ENCODE assay signal across 14 cellular contexts in the genomic region with DNA sequence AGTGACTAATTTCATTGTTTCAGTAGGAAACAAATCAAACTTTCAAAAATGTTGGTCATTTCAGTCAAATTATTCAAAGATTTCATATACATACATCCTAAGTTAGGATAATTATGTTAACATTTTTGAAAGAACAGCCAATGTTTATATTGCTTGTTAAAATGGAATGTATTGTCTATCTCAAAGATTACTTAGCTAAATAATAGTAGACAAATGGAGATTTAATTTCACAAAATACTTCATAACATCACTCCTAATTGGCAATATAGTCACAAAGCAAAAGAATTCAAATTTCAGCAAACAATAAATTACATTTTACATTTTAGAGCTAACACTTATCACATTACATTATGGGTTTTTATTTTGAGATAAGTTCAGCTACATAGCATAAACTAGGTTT. TPM values are rescaled to one million over a fixed set of nuclear protein-coding genes. Genes with fewer than 3 reads are reported as not detected.
A peak's percentile ranks its signal among the peaks of the same experiment; 100 is the strongest.
DNase-seq lines count a peak whose midpoint lies in the region; ATAC-seq, FAIRE-seq and TF ChIP-seq lines count a peak whose summit lies in the region.
"Had no signal": no experiment of that assay in that cellular context is flagged by ENCODE, and none has a peak within 500 bp of the region (broad histone marks: within the 10 kb centered on the region; RNA-seq: fewer than 3 reads in every experiment).

No MANE protein-coding gene starts in this region.

- H4K8ac ChIP-seq in neuronal stem cell (ENCODE audit: low read depth, low read length) = no peak overlapping the region

- H3K9me3 ChIP-seq in endothelial cell of umbilical vein (replicated peaks; ENCODE audit: control insufficient read depth, insufficient read depth, low read length) (no peaks in the 10 kb centered on the region), neuronal stem cell (replicated peaks in 1 of 2; ENCODE audit: control insufficient read depth in 2 of 2, insufficient read depth in 1 of 2, low read depth in 1 of 2, low read length in 2 of 2) (no peaks in the 10 kb centered on the region)
- H3K9me3 ChIP-seq: Caco-2, HAP-1 had no signal

- TF ChIP-seq POLR2A in endothelial cell of umbilical vein (IDR thresholded peaks at IDR 0.05; ENCODE audit: low read depth, low read length) = no peak

- H3K4me2 ChIP-seq in endothelial cell of umbilical vein (ENCODE audit: insufficient read depth, low read length) (no peak overlapping the region), neuronal stem cell (ENCODE audit: insufficient read depth, low read length, poor library complexity, severe bottlenecking) (no peak overlapping the region)

- no peaks in the 10 kb centered on the region for H3K9me1 ChIP-seq in endothelial cell of umbilical vein (replicated peaks; ENCODE audit: control insufficient read depth, extremely low read depth, insufficient read depth, low read length)

- peak; percentile 37 for FAIRE-seq in RCC 7860 (lab: Jason Lieb, UNC)
- FAIRE-seq in endothelial cell of umbilical vein (lab: Jason Lieb, UNC) = no peak
- FAIRE-seq: H1 had no signal

- H3K9ac ChIP-seq in endothelial cell of umbilical vein (replicated peaks; ENCODE audit: extremely low read depth, insufficient read depth, low read length) = no peak overlapping the region
- no peak overlapping the region for H3K9ac ChIP-seq in neuronal stem cell (ENCODE audit: low read depth, low read length, poor library complexity)

- H3K36me3 ChIP-seq in endothelial cell of umbilical vein (ENCODE audit: control insufficient read depth in 2 of 2, extremely low read depth in 1 of 2, insufficient read depth in 2 of 2, low read length in 2 of 2) (no peaks in the 10 kb centered on the region), neuronal stem cell (replicated peaks in 1 of 2; ENCODE audit: control insufficient read depth in 2 of 2, insufficient read depth in 2 of 2, low read length in 2 of 2) (no peaks in the 10 kb centered on the region)
- H3K36me3 ChIP-seq: HAP-1 had no signal

- no TSS peak for BruUV-seq in endothelial cell of umbilical vein (replicated peaks; lab: Mats Ljungman, UMichigan)

- H3K27me3 ChIP-seq in endothelial cell of umbilical vein (ENCODE audit: control insufficient read depth in 2 of 2, insufficient read depth in 2 of 2, low read length in 2 of 2) (no peaks in the 10 kb centered on the region), neuronal stem cell (ENCODE audit: control insufficient read depth in 3 of 3, insufficient read depth in 3 of 3, low read depth in 1 of 3, low read length in 3 of 3) (no peaks in the 10 kb centered on the region)

- H3K4me1 Mint-ChIP-seq in activated naive CD8-positive, alpha-beta T cell treated with anti-CD3 and anti-CD28 coated beads, Interleukin-2, amount 50 U/mL, for 24 hours = peaks cover 12% of the 10 kb centered on the region
- H3K4me1 Mint-ChIP-seq in activated naive CD8-positive, alpha-beta T cell treated with anti-CD3 and anti-CD28 coated beads for 36 hours = peaks cover 11% of the 10 kb centered on the region

- no peaks in the 10 kb centered on the region for H4K20me1 ChIP-seq in endothelial cell of umbilical vein (replicated peaks; ENCODE audit: control insufficient read depth, extremely low read depth, insufficient read depth, low read length)

- dilution Hi-C loops in endothelial cell of umbilical vein (cut with MboI; ENCODE audit: extremely low pct_ligation_motif_present, low sequenced_read_pairs) = no loop called here

- no peak overlapping the region for H3K18ac ChIP-seq in neuronal stem cell (ENCODE audit: low read length)

- H3K4ac ChIP-seq in neuronal stem cell (ENCODE audit: low read length) = no peak overlapping the region

- H3K4me1 ChIP-seq in endothelial cell of umbilical vein (ENCODE audit: control insufficient read depth, extremely low read depth, insufficient read depth, low read length) = peaks cover 5% of the 10 kb centered on the region
- H3K4me1 ChIP-seq in neuronal stem cell (ENCODE audit: control insufficient read depth in 2 of 2, insufficient read depth in 1 of 2, low read depth in 1 of 2, low read length in 2 of 2) = peaks cover 0 to 2% of the 10 kb centered on the region in 2 donors
- H3K4me1 ChIP-seq: Caco-2, HAP-1 had no signal

- H3K27ac ChIP-seq in endothelial cell of umbilical vein (ENCODE audit: insufficient read depth, low read depth, low read length) (no peak overlapping the region), neuronal stem cell (replicated peaks; ENCODE audit: low read length) (no peak overlapping the region)

- TF ChIP-seq CTCF in endothelial cell of umbilical vein (IDR thresholded peaks at IDR 0.05; ENCODE audit: extremely low read depth in 1 of 2, insufficient read depth in 1 of 2, low read depth in 1 of 2, low read length in 2 of 2) = no peak

- H2AK5ac ChIP-seq in neuronal stem cell (ENCODE audit: low read depth, low read length) = no peak overlapping the region

- intact Hi-C loops in endothelial cell of umbilical vein (cut with micrococcal nuclease) = loop anchor here (10.0 kb wide), 1 partner anchor 262 kb away; a partner anchor contains a TSS

- H3K27ac Mint-ChIP-seq in activated naive CD8-positive, alpha-beta T cell treated with anti-CD3 and anti-CD28 coated beads, Interleukin-2, amount 50 U/mL, for 24 hours = peak overlapping the region; percentile 6
- no peak overlapping the region for H3K27ac Mint-ChIP-seq in activated naive CD8-positive, alpha-beta T cell treated with anti-CD3 and anti-CD28 coated beads for 36 hours

- no peak overlapping the region for H3K23ac ChIP-seq in neuronal stem cell (ENCODE audit: low read depth, low read length, poor library complexity)

- CTCF ChIA-PET in endothelial cell of umbilical vein (lab: Charles Lee) = interaction anchor here (0.8 kb wide), 1 partner anchor 44 kb away, joined by 3 read pairs; no protein-coding TSS in a partner anchor

- no peak overlapping the region for H3K14ac ChIP-seq in neuronal stem cell (ENCODE audit: low read length)

- no peak overlapping the region for H2BK120ac ChIP-seq in neuronal stem cell (ENCODE audit: low read depth, low read length)

- H4K91ac ChIP-seq in neuronal stem cell (ENCODE audit: low read depth, low read length, poor library complexity) = no peak overlapping the region

- DNase-seq in activated naive CD8-positive, alpha-beta T cell treated with anti-CD3 and anti-CD28 coated beads, Interleukin-2, amount 50 U/mL, for 24 hours = no peak
- DNase-seq in activated naive CD8-positive, alpha-beta T cell treated with anti-CD3 and anti-CD28 coated beads for 36 hours = no peak
- no peak for DNase-seq in RCC 7860 (ENCODE audit: low spot score)
- no peak for DNase-seq in endothelial cell of umbilical vein (ENCODE audit: low read depth, low spot score)
- DNase-seq in SIG-M5 treated with dmso at 0.1 percent for 504 hours (lab: John Stamatoyannopoulos, UW; ENCODE audit: unreplicated experiment) = no peak
- DNase-seq in neuronal stem cell (ENCODE audit: low spot score) = no peak
- no peak for DNase-seq in NCI-H187 treated with DMSO at 0.1 percent for 48 hours (lab: John Stamatoyannopoulos, UW)
- DNase-seq: Caco-2; CD8-positive, alpha-beta memory T cell; DMS53; GF-D8 had no signal

- H2BK5ac ChIP-seq in neuronal stem cell (ENCODE audit: low read length) = no peak overlapping the region

- H3K4me3 ChIP-seq in endothelial cell of umbilical vein (replicated peaks in 1 of 3; ENCODE audit: insufficient read depth in 1 of 3, low read depth in 1 of 3, low read length in 3 of 3) = no peak overlapping the region
- H3K4me3 ChIP-seq in neuronal stem cell (ENCODE audit: low read length in 2 of 2) = no peak overlapping the region
- H3K4me3 ChIP-seq: HAP-1 had no signal

- POLR2A ChIA-PET in endothelial cell of umbilical vein (lab: Charles Lee) = no interaction called here

- H3K9me3 Mint-ChIP-seq in activated naive CD8-positive, alpha-beta T cell treated with anti-CD3 and anti-CD28 coated beads, Interleukin-2, amount 50 U/mL, for 24 hours = no peaks in the 10 kb centered on the region
- no peaks in the 10 kb centered on the region for H3K9me3 Mint-ChIP-seq in activated naive CD8-positive, alpha-beta T cell treated with anti-CD3 and anti-CD28 coated beads for 36 hours
- H3K9me3 Mint-ChIP-seq: CD8-positive, alpha-beta memory T cell had no signal

- H2BK12ac ChIP-seq in neuronal stem cell (ENCODE audit: low read length) = no peak overlapping the region

- no peak overlapping the region for H3K4me3 Mint-ChIP-seq in activated naive CD8-positive, alpha-beta T cell treated with anti-CD3 and anti-CD28 coated beads, Interleukin-2, amount 50 U/mL, for 24 hours
- H3K4me3 Mint-ChIP-seq in activated naive CD8-positive, alpha-beta T cell treated with anti-CD3 and anti-CD28 coated beads for 36 hours = no peak overlapping the region
- H3K4me3 Mint-ChIP-seq: CD14-positive monocyte; CD8-positive, alpha-beta memory T cell had no signal

- no peak overlapping the region for H2BK15ac ChIP-seq in neuronal stem cell (ENCODE audit: low read length)

- H3K36me3 Mint-ChIP-seq in activated naive CD8-positive, alpha-beta T cell treated with anti-CD3 and anti-CD28 coated beads, Interleukin-2, amount 50 U/mL, for 24 hours (ENCODE audit: low read depth) = peaks cover 33% of the 10 kb centered on the region
- H3K36me3 Mint-ChIP-seq in activated naive CD8-positive, alpha-beta T cell treated with anti-CD3 and anti-CD28 coated beads for 36 hours = peaks cover 23% of the 10 kb centered on the region
- H3K36me3 Mint-ChIP-seq: CD14-positive monocyte had no signal

- H3K27me3 Mint-ChIP-seq in activated naive CD8-positive, alpha-beta T cell treated with anti-CD3 and anti-CD28 coated beads, Interleukin-2, amount 50 U/mL, for 24 hours = no peaks in the 10 kb centered on the region
- no peaks in the 10 kb centered on the region for H3K27me3 Mint-ChIP-seq in activated naive CD8-positive, alpha-beta T cell treated with anti-CD3 and anti-CD28 coated beads for 36 hours
- H3K27me3 Mint-ChIP-seq: CD8-positive, alpha-beta memory T cell had no signal

- no peaks in the 10 kb centered on the region for H3K79me1 ChIP-seq in neuronal stem cell (ENCODE audit: low read depth, low read length)

- no peak overlapping the region for H2AFZ ChIP-seq in endothelial cell of umbilical vein (ENCODE audit: low read depth, low read length)
- no peak overlapping the region for H2AFZ ChIP-seq in neuronal stem cell (ENCODE audit: low read length)

- ATAC-seq in activated naive CD8-positive, alpha-beta T cell treated with anti-CD3 and anti-CD28 coated beads, Interleukin-2, amount 50 U/mL, for 24 hours = no peak

- H3K79me2 ChIP-seq in endothelial cell of umbilical vein (ENCODE audit: control insufficient read depth, insufficient read depth, low read length) = no peaks in the 10 kb centered on the region

RNA-seq across cellular contexts. Expression of a gene that starts 25.4 kb away (rescaled TPM):
- total RNA-seq in activated naive CD8-positive, alpha-beta T cell treated with anti-CD3 and anti-CD28 coated beads for 36 hours = 10 to 100 TPM; 71.6 to 71.8 TPM
- 77.1 and 87.8 TPM in 2 replicates for total RNA-seq in endothelial cell of umbilical vein
- polyA plus RNA-seq in endothelial cell of umbilical vein = 21.4 and 33.6 TPM in 2 replicates
- 27.3 and 31.1 TPM in 2 replicates for polyA plus RNA-seq in endothelial cell of umbilical vein (2011; cell fraction: cytosol; rRNA removed)
- polyA plus RNA-seq in endothelial cell of umbilical vein (2011; cell fraction: nucleus; rRNA removed) = 78.7 and 99.1 TPM in 2 replicates
- polyA plus RNA-seq in endothelial cell of umbilical vein (2012) = 50.3 and 51.5 TPM in 2 replicates
- polyA minus RNA-seq in endothelial cell of umbilical vein = 57.6 and 73.6 TPM in 2 replicates
- polyA minus RNA-seq in endothelial cell of umbilical vein (2011; cell fraction: cytosol; rRNA and poly(A)+ RNA removed) = 12.3 TPM
- 63.8 and 122 TPM in 2 replicates for polyA minus RNA-seq in endothelial cell of umbilical vein (2011; cell fraction: nucleus; rRNA and poly(A)+ RNA removed)
- 67.7 TPM for polyA plus RNA-seq in neuronal stem cell (2013, experiment 1 of 2)
- polyA plus RNA-seq in neuronal stem cell (2013, experiment 2 of 2) = 70.7 TPM
